22 cellular contexts compared by ENCODE assay signal in the genomic region with DNA sequence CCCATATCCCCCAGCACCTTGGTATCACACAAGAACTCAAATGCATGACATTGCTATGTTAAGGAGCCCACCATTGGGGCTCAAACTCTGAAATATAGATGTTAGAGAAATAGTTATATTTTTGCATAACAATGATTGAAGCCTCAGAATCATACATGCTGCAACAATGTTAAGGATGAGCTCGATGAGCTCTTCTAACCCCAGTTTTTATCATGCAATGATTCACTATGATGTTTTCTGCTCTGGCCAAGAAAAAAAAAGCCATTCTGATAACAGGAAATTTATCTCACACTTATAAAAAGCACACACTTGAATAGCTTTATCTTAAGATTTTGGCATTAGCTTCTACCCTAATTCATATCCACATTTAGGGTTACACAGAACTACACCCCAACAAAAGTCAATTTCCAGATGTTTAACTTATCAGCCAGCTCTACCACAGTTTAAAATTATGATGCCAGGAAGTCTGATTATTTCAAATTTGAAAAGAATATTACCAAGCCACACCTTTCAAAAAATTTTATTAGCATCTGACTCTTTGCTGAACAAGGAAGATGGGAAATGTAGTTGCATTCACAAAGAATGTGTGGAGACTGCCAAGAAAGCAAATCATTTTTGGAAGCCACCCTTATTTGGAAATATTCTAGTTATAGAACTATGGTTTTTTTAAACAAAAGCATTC.
DNase-seq lines count a peak whose midpoint lies in the region; ATAC-seq and TF ChIP-seq lines count a peak whose summit lies in the region.
"Had no signal": no experiment of that assay in that cellular context is flagged by ENCODE, and none has a peak within 500 bp of the region (broad histone marks: within the 10 kb centered on the region; RNA-seq: fewer than 3 reads in every experiment).

No MANE protein-coding gene starts in this region.

- H3K4me3 Mint-ChIP-seq in nephron = no peak overlapping the region
- H3K4me3 Mint-ChIP-seq in CD4-positive, alpha-beta memory T cell = no peak overlapping the region
- H3K4me3 Mint-ChIP-seq: H9 had no signal

- H3K27ac Mint-ChIP-seq in nephron = peak overlapping the region; percentile 73 to 98 (median 97)
- no peak overlapping the region for H3K27ac Mint-ChIP-seq in CD4-positive, alpha-beta memory T cell
- H3K27ac Mint-ChIP-seq: H9, progenitor cell of endocrine pancreas had no signal

- H3K27ac ChIP-seq in CD4-positive, alpha-beta memory T cell (ENCODE audit: low read depth, low read length) = no peak overlapping the region

- CTCF ChIA-PET in CD4-positive, alpha-beta memory T cell (lab: Charles Lee; ENCODE audit: partially characterized antibody) = no interaction called here

- H3K9me3 Mint-ChIP-seq in nephron = no peaks in the 10 kb centered on the region
- H3K9me3 Mint-ChIP-seq in CD4-positive, alpha-beta memory T cell = peaks cover 0 to 3% (median 0%) of the 10 kb centered on the region in 8 donors
- H3K9me3 Mint-ChIP-seq: H9 had no signal

- no peaks in the 10 kb centered on the region for H3K27me3 ChIP-seq in CD4-positive, alpha-beta memory T cell (ENCODE audit: insufficient read depth, low read length)
- H3K27me3 ChIP-seq: body of pancreas had no signal

- no peaks in the 10 kb centered on the region for H3K4me1 ChIP-seq in CD4-positive, alpha-beta memory T cell (ENCODE audit: insufficient read depth, low read length)
- H3K4me1 ChIP-seq: body of pancreas had no signal

- intact Hi-C loops in CD4-positive, alpha-beta memory T cell (cut with micrococcal nuclease) = no loop called here

- TF ChIP-seq POLR2A in GM18505 (IDR thresholded peaks at IDR 0.05; ENCODE audit: borderline replicate concordance, extremely low read depth, insufficient read depth, insufficient read length) = no peak

- no peaks in the 10 kb centered on the region for H3K9me3 ChIP-seq in CD4-positive, alpha-beta memory T cell (ENCODE audit: control insufficient read depth in 1 of 2, low read length in 2 of 2)
- H3K9me3 ChIP-seq: body of pancreas had no signal

- no peak overlapping the region for H3K4me3 ChIP-seq in epithelial cell of esophagus (ENCODE audit: low read length)
- no peak overlapping the region for H3K4me3 ChIP-seq in CD4-positive, alpha-beta memory T cell (ENCODE audit: low read length in 2 of 2)
- H3K4me3 ChIP-seq: body of pancreas had no signal

- TF ChIP-seq CTCF in AG09319 (IDR thresholded peaks at IDR 0.05; ENCODE audit: low read depth, low read length) (no peak), epithelial cell of esophagus (IDR thresholded peaks at IDR 0.05; ENCODE audit: insufficient read depth, low read depth, low read length, missing control alignments) (no peak), nephron (IDR thresholded peaks at IDR 0.05; ENCODE audit: unreplicated experiment in 3 of 3) (no peak)

- DNase-seq in AG09319 (ENCODE audit: extremely low read depth, low read depth) (peak; percentile 15), NCI-H226 (peak; percentile 62), epithelial cell of esophagus (ENCODE audit: low read depth) (peak; percentile 4), cerebellar nuclear complex (lab: John Stamatoyannopoulos, UW) (no peak), AML-193 (lab: John Stamatoyannopoulos, UW) (no peak)
- DNase-seq in CD4-positive, alpha-beta memory T cell = no peak
- DNase-seq: activated CD4-positive, alpha-beta T cell treated with anti-CD3 and anti-CD28 coated beads for 4 hours; activated naive CD4-positive, alpha-beta T cell treated with Interleukin-2 at 50 U/mL for 16 hours; body of pancreas; COR-L47; effector CD8-positive, alpha-beta T cell; foreskin melanocyte; H9; MM.1S; NCI-H1930; NCI-H524; stimulated activated CD4-positive, alpha-beta T cell treated with anti-CD3 and anti-CD28 coated beads, Interleukin-12 subunit alpha, Interleukin-12 subunit beta, amount 100 ng/mL, for 4 hours; stimulated activated naive CD8-positive, alpha-beta T cell treated with anti-CD3 and anti-CD28 coated beads, Interleukin-15, Interleukin-2, amounts not matched to agents 100 U/mL and 50 U/mL, for 24 hours had no signal

- no peak for ATAC-seq in GM18505 (IDR thresholded peaks at IDR 0.05; ENCODE audit: unreplicated experiment)
- ATAC-seq: body of pancreas; left lobe of liver; stimulated activated naive CD8-positive, alpha-beta T cell treated with anti-CD3 and anti-CD28 coated beads, Interleukin-15, Interleukin-2, amounts not matched to agents 100 U/mL and 50 U/mL, for 24 hours had no signal

- H3K36me3 ChIP-seq in CD4-positive, alpha-beta memory T cell (ENCODE audit: insufficient read depth, low read length) = no peaks in the 10 kb centered on the region

- H3K4me1 Mint-ChIP-seq in nephron = peaks cover 59% of the 10 kb centered on the region
- no peaks in the 10 kb centered on the region for H3K4me1 Mint-ChIP-seq in CD4-positive, alpha-beta memory T cell

- POLR2A ChIA-PET in CD4-positive, alpha-beta memory T cell (lab: Charles Lee; ENCODE audit: partially characterized antibody) = no interaction called here

- no peaks in the 10 kb centered on the region for H3K36me3 Mint-ChIP-seq in nephron (ENCODE audit: low read depth)
- H3K36me3 Mint-ChIP-seq in CD4-positive, alpha-beta memory T cell = no peaks in the 10 kb centered on the region

- no peaks in the 10 kb centered on the region for H3K27me3 Mint-ChIP-seq in nephron (ENCODE audit: low read depth)
- H3K27me3 Mint-ChIP-seq in CD4-positive, alpha-beta memory T cell = no peaks in the 10 kb centered on the region

Comparison
In these comparisons a context has a peak if more than half of its experiments do, and no peak if none do; other contexts are left out.
1. DNase-seq: peak in AG09319 (single experiment), NCI-H226 (single experiment) and epithelial cell of esophagus (single experiment); none in cerebellar nuclear complex (0 of 2), AML-193 (0 of 2) and CD4-positive, alpha-beta memory T cell (0 of 5).
2. H3K27ac Mint-ChIP-seq: peak in nephron (3 of 3); none in CD4-positive, alpha-beta memory T cell (0 of 7).